ENCODE assay signal across 19 cellular contexts in the genomic region with DNA sequence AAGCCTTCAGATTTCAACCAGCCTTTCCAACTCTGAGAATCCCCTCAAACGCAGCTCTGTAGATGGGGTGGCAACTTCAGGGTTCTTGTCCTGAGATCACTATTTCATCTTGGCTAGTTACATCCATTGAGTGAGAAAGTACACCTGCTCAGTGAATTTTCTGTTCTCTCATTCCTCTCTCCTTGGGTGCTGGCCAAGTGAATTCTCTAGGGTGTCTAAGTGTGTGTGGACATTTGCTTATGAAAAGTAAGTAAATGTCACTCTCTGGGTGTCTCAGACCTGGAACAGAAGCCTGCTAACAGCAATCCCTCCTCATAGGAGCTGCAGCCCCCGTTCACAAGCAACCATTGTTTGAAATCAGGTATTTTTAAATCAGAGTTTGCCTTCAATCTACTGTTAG. TPM values are rescaled to one million over a fixed set of nuclear protein-coding genes. Genes with fewer than 3 reads are reported as not detected.
DNase-seq lines count a peak whose midpoint lies in the region; ATAC-seq and TF ChIP-seq lines count a peak whose summit lies in the region.
"Had no signal": no experiment of that assay in that cellular context is flagged by ENCODE, and none has a peak within 500 bp of the region (broad histone marks: within the 10 kb centered on the region; RNA-seq: fewer than 3 reads in every experiment).

No MANE protein-coding gene starts in this region.

- POLR2A ChIA-PET in Caco-2 (lab: Charles Lee), result no interaction called here
- POLR2A ChIA-PET in Panc1 (lab: Charles Lee), result no interaction called here

- TF ChIP-seq CTCF in Caco-2 (IDR thresholded peaks at IDR 0.05; ENCODE audit: insufficient read depth in 1 of 2, low read depth in 1 of 2, low read length in 1 of 2, severe bottlenecking in 1 of 2, unreplicated experiment in 1 of 2) (no peak), Panc1 (IDR thresholded peaks at IDR 0.05) (no peak)

- no peaks in the 10 kb centered on the region for H3K27me3 Mint-ChIP-seq in Caco-2 (ENCODE audit: insufficient read depth, unreplicated experiment)

- no peak overlapping the region for H3K4me2 ChIP-seq in trophoblast cell (ENCODE audit: low read length)

- H3K36me3 Mint-ChIP-seq in Caco-2 (ENCODE audit: insufficient read depth, unreplicated experiment), result peaks cover 10% of the 10 kb centered on the region

- WGBS in trophoblast cell (ENCODE audit: extremely low coverage, insufficient coverage, insufficient read length), result no CpG with 5 or more reads among the region's 2 CpGs

- no peak overlapping the region for H2BK5ac ChIP-seq in trophoblast cell (ENCODE audit: low read depth, low read length, poor library complexity)

- H3K23ac ChIP-seq in trophoblast cell (ENCODE audit: low read length), result no peak overlapping the region

- H3K79me2 ChIP-seq in trophoblast cell (ENCODE audit: control insufficient read depth, insufficient read depth, low read length, poor library complexity), result peaks cover 23% of the 10 kb centered on the region

- H4K12ac ChIP-seq in trophoblast cell (ENCODE audit: low read depth, low read length), result no peak overlapping the region

- in situ Hi-C loops in Panc1 (cut with HindIII; ENCODE audit: low pct_unique_long_range_greater_than_20kb, low sequenced_read_pairs), result no loop called here

- CTCF ChIA-PET in Caco-2 (lab: Charles Lee), result no interaction called here
- CTCF ChIA-PET in Panc1 (lab: Charles Lee), result no interaction called here

- peak overlapping the region; percentile 21 for H3K27ac Mint-ChIP-seq in Caco-2 (ENCODE audit: unreplicated experiment)
- H3K27ac Mint-ChIP-seq: activated CD4-positive, alpha-beta T cell treated with anti-CD3 and anti-CD28 coated beads, Interleukin-2, amount 10 ng/mL, durations not matched to agents 24 days and 14 days; activated T-helper 2 cell treated with anti-CD3 and anti-CD28 coated beads, Interferon-gamma antibody, Interleukin-2, Interleukin-4, amounts not matched to agents 10 μg/mL and 5 μg/mL and 100 μg/mL, durations not matched to agents 14 hours and 24 hours and 36 hours had no signal

- H3K9me3 ChIP-seq in Caco-2, result no peaks in the 10 kb centered on the region
- H3K9me3 ChIP-seq in Panc1 (ENCODE audit: control insufficient read depth, insufficient read depth, low read depth, low read length), result no peaks in the 10 kb centered on the region
- H3K9me3 ChIP-seq in trophoblast cell (ENCODE audit: insufficient read depth, low read depth, low read length), result no peaks in the 10 kb centered on the region
- H3K9me3 ChIP-seq: body of pancreas, neutrophil, thoracic aorta had no signal

- DNase-seq in Caco-2 (no peak), NCI-H1105 (lab: John Stamatoyannopoulos, UW) (peak; percentile 9), Panc1 (ENCODE audit: low read depth, low spot score) (no peak), trophoblast cell (no peak), T-helper 2 cell (no peak), CD1c-positive myeloid dendritic cell (ENCODE audit: extremely low spot score) (no peak)
- DNase-seq in effector CD8-positive, alpha-beta T cell (lab: John Stamatoyannopoulos, UW), result no peak
- DNase-seq: activated CD4-positive, alpha-beta T cell treated with anti-CD3 and anti-CD28 coated beads, Interleukin-2, amount 10 ng/mL, durations not matched to agents 24 days and 14 days; Calu3; foreskin fibroblast; kidney; midbrain; NCI-H226; retina had no signal

- no peak overlapping the region for H3K18ac ChIP-seq in trophoblast cell (ENCODE audit: low read length)

- H4K91ac ChIP-seq in trophoblast cell (ENCODE audit: low read depth, low read length), result no peak overlapping the region

- intact Hi-C loops in Caco-2 (cut with micrococcal nuclease; ENCODE audit: unreplicated experiment) (no loop called here), Panc1 (cut with micrococcal nuclease; ENCODE audit: unreplicated experiment) (no loop called here)

- ATAC-seq in Panc1, result no peak
- ATAC-seq: body of pancreas had no signal

- H3K27me3 ChIP-seq in Caco-2 (replicated peaks; ENCODE audit: control insufficient read depth, insufficient read depth, low read length) (no peaks in the 10 kb centered on the region), Panc1 (ENCODE audit: control insufficient read depth, insufficient read depth, low read length) (no peaks in the 10 kb centered on the region), trophoblast cell (ENCODE audit: insufficient read depth, low read length) (no peaks in the 10 kb centered on the region)
- H3K27me3 ChIP-seq: body of pancreas had no signal

- no peaks in the 10 kb centered on the region for H3K9me3 Mint-ChIP-seq in Caco-2 (ENCODE audit: unreplicated experiment)
- H3K9me3 Mint-ChIP-seq: activated CD4-positive, alpha-beta T cell treated with anti-CD3 and anti-CD28 coated beads, Interleukin-2, amount 10 ng/mL, durations not matched to agents 24 days and 14 days; activated T-helper 2 cell treated with anti-CD3 and anti-CD28 coated beads, Interferon-gamma antibody, Interleukin-2, Interleukin-4, amounts not matched to agents 10 μg/mL and 5 μg/mL and 100 μg/mL, durations not matched to agents 14 hours and 24 hours and 36 hours had no signal

- no peak overlapping the region for H2AFZ ChIP-seq in trophoblast cell (ENCODE audit: insufficient read depth, low read length, poor library complexity)

- H4K8ac ChIP-seq in trophoblast cell (ENCODE audit: low read depth, low read length), result no peak overlapping the region

- peak overlapping the region; percentile 11 for H2AK5ac ChIP-seq in trophoblast cell (ENCODE audit: low read length)

- H3K36me3 ChIP-seq in Caco-2 (ENCODE audit: control insufficient read depth, insufficient read depth, low read length) (no peaks in the 10 kb centered on the region; the same call in 1 of the 2 replicates), Panc1 (ENCODE audit: control insufficient read depth, insufficient read depth, low read length) (no peaks in the 10 kb centered on the region), trophoblast cell (ENCODE audit: control insufficient read depth in 1 of 2, insufficient read depth in 2 of 2, low read length in 2 of 2) (peaks cover 0 to 2% of the 10 kb centered on the region in 2 experiments)
- H3K36me3 ChIP-seq: neutrophil, thoracic aorta had no signal

- peaks cover 29% of the 10 kb centered on the region for H3K4me1 ChIP-seq in Caco-2
- H3K4me1 ChIP-seq in Panc1 (ENCODE audit: control insufficient read depth, insufficient read depth, low read length), result peaks cover 21% of the 10 kb centered on the region
- peaks cover 29 to 39% of the 10 kb centered on the region in 2 experiments for H3K4me1 ChIP-seq in trophoblast cell (ENCODE audit: control insufficient read depth in 1 of 2, insufficient read depth in 2 of 2, low read length in 2 of 2)

- no peak overlapping the region for H2BK12ac ChIP-seq in trophoblast cell (ENCODE audit: low read length)

- H3K14ac ChIP-seq in trophoblast cell (ENCODE audit: low read length), result no peak overlapping the region

- no peak overlapping the region for H3K9ac ChIP-seq in trophoblast cell (ENCODE audit: low read length)

- no peak overlapping the region for H3K4me3 Mint-ChIP-seq in Caco-2 (ENCODE audit: unreplicated experiment)
- H3K4me3 Mint-ChIP-seq: activated CD4-positive, alpha-beta T cell treated with anti-CD3 and anti-CD28 coated beads, Interleukin-2, amount 10 ng/mL, durations not matched to agents 24 days and 14 days had no signal

- H3K4me1 Mint-ChIP-seq in Caco-2 (ENCODE audit: low read depth, unreplicated experiment), result peaks cover 51% of the 10 kb centered on the region
- H3K4me1 Mint-ChIP-seq: activated CD4-positive, alpha-beta T cell treated with anti-CD3 and anti-CD28 coated beads, Interleukin-2, amount 10 ng/mL, durations not matched to agents 24 days and 14 days had no signal

- H2BK120ac ChIP-seq in trophoblast cell (ENCODE audit: insufficient read depth, low read length, poor library complexity), result no peak overlapping the region

- BruUV-seq in Caco-2 (replicated peaks; lab: Mats Ljungman, UMichigan) (no TSS peak), Panc1 (replicated peaks; lab: Mats Ljungman, UMichigan) (no TSS peak)

- no peak overlapping the region for H3K4ac ChIP-seq in trophoblast cell (ENCODE audit: low read depth, low read length)

- H3K27ac ChIP-seq in Panc1 (ENCODE audit: low read length) (peak overlapping the region; percentile 54; the same call in 1 of the 2 replicates), trophoblast cell (ENCODE audit: low read depth, low read length) (no peak overlapping the region)
- H3K27ac ChIP-seq: epithelial cell of prostate, neutrophil, thoracic aorta had no signal

- no peak overlapping the region for H3K4me3 ChIP-seq in Caco-2 (ENCODE audit: low read depth, low read length)
- no peak overlapping the region for H3K4me3 ChIP-seq in Panc1 (ENCODE audit: low read depth in 2 of 2, low read length in 2 of 2)
- no peak overlapping the region for H3K4me3 ChIP-seq in trophoblast cell (ENCODE audit: low read depth, low read length)
- H3K4me3 ChIP-seq: body of pancreas, thoracic aorta had no signal

- peaks cover 44% of the 10 kb centered on the region for H3K79me1 ChIP-seq in trophoblast cell (ENCODE audit: low read length)

RNA-seq across cellular contexts. Expression of a gene that starts 3.8 kb away (rescaled TPM):
- total RNA-seq in Caco-2 (2022) (35.2 and 36.7 TPM in 2 replicates), Panc1 (2021; ENCODE audit: unreplicated experiment) (25.0 TPM)
- polyA plus RNA-seq in Panc1 (2012; ENCODE audit: insufficient read length), result 13.8 TPM
- 16.5 and 17.0 TPM in 2 replicates for polyA plus RNA-seq in trophoblast cell (2013)
- total RNA-seq: activated CD4-positive, alpha-beta T cell treated with anti-CD3 and anti-CD28 coated beads, Interleukin-2, amount 10 ng/mL, durations not matched to agents 24 days and 14 days; activated T-helper 2 cell treated with anti-CD3 and anti-CD28 coated beads, Interferon-gamma antibody, Interleukin-2, Interleukin-4, amounts not matched to agents 10 μg/mL and 5 μg/mL and 100 μg/mL, durations not matched to agents 14 hours and 24 hours and 36 hours had no signal
